Comparison of ENCODE assay signal across 8 cellular contexts in genomic region chr18:79524181-79525078, GRCh38.
DNase-seq lines count a peak whose midpoint lies in the region; ATAC-seq and TF ChIP-seq lines count a peak whose summit lies in the region.

No MANE protein-coding gene starts in this region.

- H3K9me3 Mint-ChIP-seq in immature natural killer cell: no peaks in the 10 kb centered on the region
- no peaks in the 10 kb centered on the region for H3K9me3 Mint-ChIP-seq in nephron progenitor cell

- ATAC-seq in GM19023 (IDR thresholded peaks at IDR 0.05; ENCODE audit: unreplicated experiment): peak; percentile 45
- ATAC-seq in HG03039 (IDR thresholded peaks at IDR 0.05; ENCODE audit: unreplicated experiment): peak; percentile 26

- no peak for TF ChIP-seq CTCF in nephron progenitor cell (IDR thresholded peaks at IDR 0.05)

- H3K27me3 Mint-ChIP-seq in immature natural killer cell (ENCODE audit: low read depth in 3 of 3) (peaks cover 10 to 18% (median 14%) of the 10 kb centered on the region in 3 donors), nephron progenitor cell (ENCODE audit: low read depth, poor library complexity) (peaks cover 25% of the 10 kb centered on the region)

- peaks cover 4 to 18% (median 12%) of the 10 kb centered on the region in 3 donors for H3K36me3 Mint-ChIP-seq in immature natural killer cell
- H3K36me3 Mint-ChIP-seq in nephron progenitor cell (ENCODE audit: low read depth): peaks cover 4% of the 10 kb centered on the region

- H3K27ac Mint-ChIP-seq in immature natural killer cell (peak overlapping the region; percentile 74 to 95 (median 92)), nephron progenitor cell (no peak overlapping the region)

- peak; percentile 40 to 56 for DNase-seq in activated CD4-positive, alpha-beta T cell treated with anti-CD3 and anti-CD28 coated beads for 4 hours
- DNase-seq in immature natural killer cell (peak; percentile 53 to 56 (median 55)), glomerular visceral epithelial cell (ENCODE audit: extremely low spot score) (no peak), T1000 (lab: John Stamatoyannopoulos, UW) (no peak), NOMO-1 treated with DMSO at 0.1 percent for 48 hours (lab: John Stamatoyannopoulos, UW; ENCODE audit: unreplicated experiment) (no peak), nephron progenitor cell (no peak)

- peaks cover 46 to 50% of the 10 kb centered on the region in 2 donors for H3K4me1 Mint-ChIP-seq in immature natural killer cell
- H3K4me1 Mint-ChIP-seq in nephron progenitor cell: peaks cover 45% of the 10 kb centered on the region

- H3K4me3 Mint-ChIP-seq in immature natural killer cell (peak overlapping the region; percentile 78 to 92 (median 87)), nephron progenitor cell (no peak overlapping the region)

Comparison
In these comparisons a context has a peak if more than half of its experiments do, and no peak if none do; other contexts are left out.
1. DNase-seq: peak in activated CD4-positive, alpha-beta T cell treated with anti-CD3 and anti-CD28 coated beads for 4 hours (2 of 2) and immature natural killer cell (3 of 3); none in glomerular visceral epithelial cell (single experiment), T1000 (single experiment), NOMO-1 treated with DMSO at 0.1 percent for 48 hours (single experiment) and nephron progenitor cell (single experiment).